In the genomic region with DNA sequence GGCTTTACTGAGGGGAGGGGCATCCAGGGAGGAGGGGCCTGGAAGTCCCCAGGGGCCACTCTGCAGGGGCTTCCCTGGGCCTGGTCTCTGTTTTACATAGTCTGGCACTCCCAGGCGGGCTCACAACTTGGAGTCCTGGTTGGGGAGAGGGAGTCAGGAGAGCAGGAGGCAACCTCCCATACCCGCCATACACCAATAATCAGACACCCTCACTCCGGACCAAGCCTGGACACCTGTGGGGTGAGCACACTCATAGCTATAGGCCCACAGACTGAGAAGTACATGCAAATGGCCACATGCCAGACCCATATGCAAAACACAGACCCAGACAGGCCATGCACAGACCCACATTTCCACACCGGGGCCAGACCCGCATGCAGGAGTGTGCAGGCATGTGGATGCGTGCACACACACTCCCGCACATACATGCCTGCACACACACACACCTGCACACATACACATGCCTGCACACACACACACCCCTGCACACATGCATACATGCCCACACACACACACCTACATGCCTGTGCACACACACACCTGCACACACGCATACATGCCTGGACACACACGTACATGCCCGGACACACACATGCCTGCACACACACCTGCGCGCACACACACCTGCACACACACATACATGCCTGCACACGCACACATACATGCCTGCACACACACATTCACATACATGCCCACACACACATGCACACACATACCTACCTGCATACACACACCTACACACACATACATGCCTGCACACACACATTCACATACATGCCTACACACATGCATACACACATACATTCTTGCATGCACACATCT, we compare ENCODE assay signal across 13 cellular contexts.
A peak's percentile ranks its signal among the peaks of the same experiment; 100 is the strongest.
DNase-seq lines count a peak whose midpoint lies in the region; ATAC-seq and TF ChIP-seq lines count a peak whose summit lies in the region.
"Had no signal": no experiment of that assay in that cellular context is flagged by ENCODE, and none has a peak within 500 bp of the region (broad histone marks: within the 10 kb centered on the region; RNA-seq: fewer than 3 reads in every experiment).

No MANE protein-coding gene starts in this region.

- no peaks in the 10 kb centered on the region for H3K9me2 ChIP-seq in PC-9 (ENCODE audit: insufficient read depth)

- no peaks in the 10 kb centered on the region for H3K79me2 ChIP-seq in PC-9 (ENCODE audit: low read depth)

- no TSS peak for BruUV-seq in PC-9 (replicated peaks; lab: Mats Ljungman, UMichigan)

- CTCF ChIA-PET in PC-9 (lab: Charles Lee) = no interaction called here

- no peaks in the 10 kb centered on the region for H3K27me3 ChIP-seq in PC-9 (ENCODE audit: insufficient read depth, low read depth)

- H3F3A ChIP-seq in PC-9 (ENCODE audit: insufficient read depth, low read depth) = no peaks in the 10 kb centered on the region

- no peak overlapping the region for H3K4me3 ChIP-seq in PC-9
- H3K4me3 ChIP-seq: GM23338, heart left ventricle, thoracic aorta had no signal

- H3K4me2 ChIP-seq in PC-9 = no peak overlapping the region
- H3K4me2 ChIP-seq: GM23338 had no signal

- no peak overlapping the region for H3K27ac ChIP-seq in PC-9
- H3K27ac ChIP-seq: heart left ventricle, thoracic aorta had no signal

- H3K4me1 ChIP-seq in PC-9 (replicated peaks; ENCODE audit: insufficient read depth) = no peaks in the 10 kb centered on the region

- intact Hi-C loops in PC-9 (cut with micrococcal nuclease; ENCODE audit: unreplicated experiment) = no loop called here

- POLR2A ChIA-PET in PC-9 (lab: Charles Lee; ENCODE audit: unreplicated experiment) = no interaction called here

- TF ChIP-seq CTCF in PC-9 (conservative IDR thresholded peaks at IDR 0.05) = no peak

- H3K9me3 ChIP-seq in PC-9 (ENCODE audit: insufficient read depth, low read depth) = no peaks in the 10 kb centered on the region
- H3K9me3 ChIP-seq: heart left ventricle, thoracic aorta had no signal

- DNase-seq in germinal center (ENCODE audit: low spot score) = peak; percentile 80
- no peak for DNase-seq in PC-9
- DNase-seq in ureter (ENCODE audit: low spot score) = no peak
- DNase-seq in SW480 (ENCODE audit: low spot score) = no peak
- DNase-seq in NCI-H2107 (lab: John Stamatoyannopoulos, UW) = no peak
- DNase-seq: activated naive CD4-positive, alpha-beta T cell treated with anti-CD3 and anti-CD28 coated beads, Interleukin-2, amount 50 U/mL, for 16 hours; NK-92 treated with Interleukin-12 subunit alpha and Interleukin-12 subunit beta, amount 100 ng/mL, for 24 hours had no signal

- H4K20me1 ChIP-seq in PC-9 (ENCODE audit: insufficient read depth) = no peaks in the 10 kb centered on the region

- ATAC-seq in GM18511 (IDR thresholded peaks at IDR 0.05; ENCODE audit: unreplicated experiment) = peak; percentile 52
- ATAC-seq in GM21447 (IDR thresholded peaks at IDR 0.05; ENCODE audit: unreplicated experiment) = peak; percentile 40
- peak; percentile 34 for ATAC-seq in HG03432 (IDR thresholded peaks at IDR 0.05; ENCODE audit: unreplicated experiment)
- ATAC-seq: GM23338, heart left ventricle had no signal

- H2AFZ ChIP-seq in PC-9 = no peak overlapping the region
- H2AFZ ChIP-seq: GM23338 had no signal

- H3K36me3 ChIP-seq in PC-9 (ENCODE audit: low read depth) = no peaks in the 10 kb centered on the region
- H3K36me3 ChIP-seq: heart left ventricle, thoracic aorta had no signal
